ENCODE assay signal across 10 cellular contexts in the genomic region with DNA sequence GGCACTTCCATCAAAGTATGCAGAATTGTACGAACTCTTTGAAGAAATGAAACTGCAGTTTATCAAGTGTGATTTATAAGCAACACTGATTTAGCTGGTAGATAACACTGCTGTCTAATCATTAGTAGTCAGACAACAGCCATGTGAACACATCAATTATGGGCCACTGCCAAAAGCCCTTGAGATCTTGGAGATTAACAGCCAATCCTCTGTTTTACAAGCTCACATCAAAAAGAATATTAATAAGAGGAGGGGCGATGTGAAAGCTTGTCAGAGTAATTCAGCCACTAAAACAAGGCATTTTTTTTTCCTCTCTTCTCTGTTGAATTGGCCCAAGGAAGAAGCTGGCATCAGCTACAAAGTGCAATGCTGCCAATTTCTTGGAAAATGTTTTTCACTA. TPM values are rescaled to one million over a fixed set of nuclear protein-coding genes. Genes with fewer than 3 reads are reported as not detected.
DNase-seq lines count a peak whose midpoint lies in the region; ATAC-seq and TF ChIP-seq lines count a peak whose summit lies in the region.
"Had no signal": no experiment of that assay in that cellular context is flagged by ENCODE, and none has a peak within 500 bp of the region (broad histone marks: within the 10 kb centered on the region; RNA-seq: fewer than 3 reads in every experiment).

No MANE protein-coding gene starts in this region.

- in situ Hi-C loops in mammary epithelial cell (cut with MboI; ENCODE audit: low sequenced_read_pairs in 2 of 2) = no loop called here

- no peak for ATAC-seq in GM18517 (IDR thresholded peaks at IDR 0.05; ENCODE audit: unreplicated experiment)
- ATAC-seq in HG02885 (IDR thresholded peaks at IDR 0.05; ENCODE audit: poor library complexity, unreplicated experiment) = no peak
- no peak for ATAC-seq in HG03025 (IDR thresholded peaks at IDR 0.05; ENCODE audit: low FRiP score, unreplicated experiment)

- no peaks in the 10 kb centered on the region for H3K9me3 ChIP-seq in mammary epithelial cell (replicated peaks; ENCODE audit: insufficient read depth, low read length)

- no peak overlapping the region for H3K4me3 ChIP-seq in mammary epithelial cell (replicated peaks in 1 of 3; ENCODE audit: insufficient read depth in 1 of 3, low read depth in 2 of 3, low read length in 3 of 3)

- CTCF ChIA-PET in mammary epithelial cell (lab: Charles Lee; ENCODE audit: low non-redundant PET) = no interaction called here

- dilution Hi-C loops in mammary epithelial cell (cut with HindIII; ENCODE audit: low sequenced_read_pairs) = no loop called here

- BruUV-seq in mammary epithelial cell (replicated peaks; lab: Mats Ljungman, UMichigan) = no TSS peak

- H3K36me3 ChIP-seq in mammary epithelial cell (ENCODE audit: insufficient read depth, low read length) = no peaks in the 10 kb centered on the region

- H4K20me1 ChIP-seq in mammary epithelial cell (ENCODE audit: insufficient read depth, low read length) = no peaks in the 10 kb centered on the region

- no peak overlapping the region for H3K27ac ChIP-seq in mammary epithelial cell (ENCODE audit: insufficient read depth, low read depth, low read length)

- WGBS in mammary epithelial cell (ENCODE audit: low coverage, missing lambda C conversion rate) = 11% methylated on average over 2 of the region's 2 CpGs

- TF ChIP-seq CTCF in mammary epithelial cell (conservative IDR thresholded peaks at IDR 0.05 in 1 of 2, IDR thresholded peaks at IDR 0.05 in 1 of 2; ENCODE audit: extremely low read depth in 1 of 2, insufficient read depth in 1 of 2, low read depth in 1 of 2, low read length in 2 of 2) (no peak), nephron (IDR thresholded peaks at IDR 0.05; ENCODE audit: unreplicated experiment in 3 of 3) (no peak)

- H2AFZ ChIP-seq in mammary epithelial cell (ENCODE audit: low read depth, low read length) = no peak overlapping the region

- intact Hi-C loops in mammary epithelial cell (cut with micrococcal nuclease) = no loop called here

- no peaks in the 10 kb centered on the region for H3K27me3 ChIP-seq in mammary epithelial cell (ENCODE audit: insufficient read depth, low read length)

- peaks cover 17% of the 10 kb centered on the region for H3K36me3 Mint-ChIP-seq in nephron (ENCODE audit: low read depth)

- no peaks in the 10 kb centered on the region for H3K27me3 Mint-ChIP-seq in nephron (ENCODE audit: low read depth)
- H3K27me3 Mint-ChIP-seq: dendritic cell treated with granulocyte-macrophage colony-stimulating factor and Interleukin-4, amounts not matched to agents 40 ng/mL and 50 ng/mL, for 4 days had no signal

- H3K9me3 Mint-ChIP-seq in nephron = no peaks in the 10 kb centered on the region
- H3K9me3 Mint-ChIP-seq: dendritic cell treated with granulocyte-macrophage colony-stimulating factor and Interleukin-4, amounts not matched to agents 40 ng/mL and 50 ng/mL, for 4 days had no signal

- H3K9ac ChIP-seq in mammary epithelial cell (ENCODE audit: insufficient read depth, low read length) = no peak overlapping the region

- peak; percentile 21 for DNase-seq in Daoy (ENCODE audit: low read depth)
- DNase-seq in NCI-H2171 treated with DMSO at 0.1 percent for 48 hours (lab: John Stamatoyannopoulos, UW) = peak; percentile 70
- DNase-seq in mammary epithelial cell = peak; percentile 7
- no peak for DNase-seq in activated naive CD4-positive, alpha-beta T cell (lab: John Stamatoyannopoulos, UW)
- DNase-seq: stimulated activated CD8-positive, alpha-beta memory T cell treated with anti-CD3 and anti-CD28 coated beads, Interleukin-4, amount 100 ng/mL, for 48 hours had no signal

- H3K4me1 Mint-ChIP-seq in nephron = peaks cover 51% of the 10 kb centered on the region

- peaks cover 32% of the 10 kb centered on the region for H3K79me2 ChIP-seq in mammary epithelial cell (ENCODE audit: insufficient read depth, low read length)

- no peak overlapping the region for H3K4me3 Mint-ChIP-seq in nephron
- H3K4me3 Mint-ChIP-seq: dendritic cell treated with granulocyte-macrophage colony-stimulating factor and Interleukin-4, amounts not matched to agents 40 ng/mL and 50 ng/mL, for 4 days had no signal

- H3K4me2 ChIP-seq in mammary epithelial cell (ENCODE audit: insufficient read depth, low read depth, low read length) = peak overlapping the region; percentile 11

- peak overlapping the region; percentile 12 to 54 (median 39) for H3K27ac Mint-ChIP-seq in nephron
- H3K27ac Mint-ChIP-seq: dendritic cell treated with granulocyte-macrophage colony-stimulating factor and Interleukin-4, amounts not matched to agents 40 ng/mL and 50 ng/mL, for 4 days had no signal

- H3K4me1 ChIP-seq in mammary epithelial cell (ENCODE audit: insufficient read depth, low read length) = no peaks in the 10 kb centered on the region

RNA-seq across cellular contexts. Expression of a gene that starts 28.1 kb away (rescaled TPM):
- total RNA-seq in Daoy (2014; rRNA removed; shearing (Covaris generic)) = 19.1 and 21.7 TPM in 2 replicates
- total RNA-seq in mammary epithelial cell = 10 to 100 TPM in 1 of 2 donors, 1 to 10 TPM in 1; 7.0 to 20.0 TPM
- polyA plus RNA-seq in mammary epithelial cell = 4.4 TPM
- 5.8 TPM for polyA minus RNA-seq in mammary epithelial cell

Comparison
In these comparisons a context has a peak if more than half of its experiments do, and no peak if none do; other contexts are left out.
1. DNase-seq: peak in Daoy (single experiment), NCI-H2171 treated with DMSO at 0.1 percent for 48 hours (single experiment) and mammary epithelial cell (single experiment); none in activated naive CD4-positive, alpha-beta T cell (0 of 4).